In genomic region chr3:144380832-144381231, GRCh38 we compare ENCODE assay signal across 15 cellular contexts.
A peak's percentile ranks its signal among the peaks of the same experiment; 100 is the strongest.
DNase-seq lines count a peak whose midpoint lies in the region.
"Had no signal": no experiment of that assay in that cellular context is flagged by ENCODE, and none has a peak within 500 bp of the region (broad histone marks: within the 10 kb centered on the region; RNA-seq: fewer than 3 reads in every experiment).

No MANE protein-coding gene starts in this region.

- DNase-seq in DMS153 (lab: John Stamatoyannopoulos, UW) (peak; percentile 43), DMS153 treated with DMSO at 0.1 percent for 48 hours (lab: John Stamatoyannopoulos, UW; ENCODE audit: unreplicated experiment) (no peak), NCI-H1105 (lab: John Stamatoyannopoulos, UW) (peak; percentile 51), globus pallidus (ENCODE audit: low spot score) (peak; percentile 82), occipital lobe (lab: John Stamatoyannopoulos, UW) (peak; percentile 1), NCI-H1092 treated with DMSO at 0.1 percent for 48 hours (lab: John Stamatoyannopoulos, UW) (no peak)
- no peak for DNase-seq in effector CD4-positive, alpha-beta T cell
- DNase-seq in central memory CD4-positive, alpha-beta T cell = no peak
- DNase-seq: 8988T; activated CD4-positive, alpha-beta T cell treated with anti-CD3 and anti-CD28 coated beads, Interleukin-2, amount 50 U/mL, for 48 hours; activated naive CD4-positive, alpha-beta T cell treated with anti-CD3 and anti-CD28 coated beads, Interleukin-2, amount 10 ng/mL, durations not matched to agents 7 days and 5 days; CD4-positive, CD25-positive, alpha-beta regulatory T cell; HCEC 1CT; Peyer's patch; T-helper 1 cell had no signal

Comparison
In these comparisons a context has a peak if more than half of its experiments do, and no peak if none do; other contexts are left out.
1. DNase-seq: peak in DMS153 (single experiment), NCI-H1105 (single experiment), globus pallidus (single experiment) and occipital lobe (single experiment); none in DMS153 treated with DMSO at 0.1 percent for 48 hours (single experiment), effector CD4-positive, alpha-beta T cell (single experiment), NCI-H1092 treated with DMSO at 0.1 percent for 48 hours (single experiment) and central memory CD4-positive, alpha-beta T cell (single experiment).